Comparison of ENCODE assay signal across 12 cellular contexts in the genomic region with DNA sequence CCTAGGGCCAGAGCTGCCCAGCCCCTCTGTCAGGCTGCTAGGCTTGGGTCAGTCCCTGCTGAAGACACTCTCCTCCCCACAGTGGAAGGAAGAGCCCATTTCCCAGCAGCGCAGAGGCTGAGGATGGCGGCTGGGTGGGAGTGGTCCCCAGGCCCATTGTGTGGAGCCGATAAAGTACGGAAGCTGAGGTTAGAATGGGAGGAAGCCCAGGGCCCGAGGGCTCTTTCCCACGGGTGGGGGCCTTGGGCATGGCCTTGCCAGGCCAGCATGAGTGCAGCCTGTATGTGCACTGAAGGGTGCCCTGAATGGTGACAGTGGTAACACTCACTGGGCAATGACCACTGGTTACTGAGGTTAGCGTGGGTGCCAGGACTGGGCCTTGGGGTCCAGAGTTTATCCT.
A peak's percentile ranks its signal among the peaks of the same experiment; 100 is the strongest.
DNase-seq lines count a peak whose midpoint lies in the region; ATAC-seq and TF ChIP-seq lines count a peak whose summit lies in the region.
"Had no signal": no experiment of that assay in that cellular context is flagged by ENCODE, and none has a peak within 500 bp of the region (broad histone marks: within the 10 kb centered on the region; RNA-seq: fewer than 3 reads in every experiment).

No MANE protein-coding gene starts in this region.

- no peaks in the 10 kb centered on the region for H3K9me3 ChIP-seq in thyroid gland

- TF ChIP-seq CTCF in thyroid gland (IDR thresholded peaks at IDR 0.05) = no peak

- peaks cover 6 to 13% of the 10 kb centered on the region in 2 donors for H3K36me3 ChIP-seq in thyroid gland
- H3K36me3 ChIP-seq: brain microvascular endothelial cell had no signal

- H3K27me3 Mint-ChIP-seq in activated CD4-positive, alpha-beta T cell treated with anti-CD3 and anti-CD28 coated beads, Interleukin-2, amount 10 ng/mL, durations not matched to agents 24 days and 14 days = no peaks in the 10 kb centered on the region

- H3K4me3 Mint-ChIP-seq in activated CD4-positive, alpha-beta T cell treated with anti-CD3 and anti-CD28 coated beads, Interleukin-2, amount 10 ng/mL, durations not matched to agents 24 days and 14 days = peak overlapping the region; percentile 64
- H3K4me3 Mint-ChIP-seq: neural crest cell had no signal

- no peak overlapping the region for H3K4me3 ChIP-seq in thyroid gland (replicated peaks in 1 of 3)

- intact Hi-C loops in activated CD4-positive, alpha-beta T cell treated with anti-CD3 and anti-CD28 coated beads, Interleukin-2, amount 10 ng/mL, durations not matched to agents 24 days and 14 days (cut with micrococcal nuclease) = no loop called here
- intact Hi-C loops in thyroid gland (cut with DNase I) = loop anchor here (2.0 kb wide), 1 partner anchor 143 kb away; no protein-coding TSS in a partner anchor

- H3K27ac ChIP-seq in thyroid gland = peak overlapping the region; percentile 22 to 55 (median 24)
- H3K27ac ChIP-seq: brain microvascular endothelial cell, KMS-11 had no signal

- H3K36me3 Mint-ChIP-seq in activated CD4-positive, alpha-beta T cell treated with anti-CD3 and anti-CD28 coated beads, Interleukin-2, amount 10 ng/mL, durations not matched to agents 24 days and 14 days (ENCODE audit: low read depth) = peaks cover 43% of the 10 kb centered on the region

- 73 to 84% methylated on average over 5 to 7 of the region's 7 CpGs for WGBS in thyroid gland, 2 donors

- no peaks in the 10 kb centered on the region for H3K9me3 Mint-ChIP-seq in activated CD4-positive, alpha-beta T cell treated with anti-CD3 and anti-CD28 coated beads, Interleukin-2, amount 10 ng/mL, durations not matched to agents 24 days and 14 days
- H3K9me3 Mint-ChIP-seq: neural crest cell had no signal

- ATAC-seq in HG03571 (IDR thresholded peaks at IDR 0.05; ENCODE audit: unreplicated experiment) (no peak), HG02588 (IDR thresholded peaks at IDR 0.05; ENCODE audit: unreplicated experiment) (no peak)

- peaks cover 59% of the 10 kb centered on the region for H3K4me1 Mint-ChIP-seq in activated CD4-positive, alpha-beta T cell treated with anti-CD3 and anti-CD28 coated beads, Interleukin-2, amount 10 ng/mL, durations not matched to agents 24 days and 14 days

- peaks cover 21 to 45% of the 10 kb centered on the region in 2 donors for H3K4me1 ChIP-seq in thyroid gland

- no peak for TF ChIP-seq POLR2A in thyroid gland (IDR thresholded peaks at IDR 0.05)

- H3K27ac Mint-ChIP-seq in activated CD4-positive, alpha-beta T cell treated with anti-CD3 and anti-CD28 coated beads, Interleukin-2, amount 10 ng/mL, durations not matched to agents 24 days and 14 days = peak overlapping the region; percentile 76

- no peaks in the 10 kb centered on the region for H3K27me3 ChIP-seq in thyroid gland
- H3K27me3 ChIP-seq: brain microvascular endothelial cell had no signal

- DNase-seq in activated CD4-positive, alpha-beta T cell treated with anti-CD3 and anti-CD28 coated beads, Interleukin-2, amount 10 ng/mL, durations not matched to agents 24 days and 14 days = no peak
- no peak for DNase-seq in activated CD4-positive, alpha-beta T cell treated with anti-CD3 and anti-CD28 coated beads for 4 hours
- DNase-seq in dermis blood vessel endothelial cell = peak; percentile 96
- peak; percentile 89 to 93 for DNase-seq in lung microvascular endothelial cell (ENCODE audit: low read depth in 2 of 2)
- DNase-seq in thyroid gland = no peak
- DNase-seq in DMS153 (lab: John Stamatoyannopoulos, UW) = no peak
- DNase-seq: brain microvascular endothelial cell, DMS 273 treated with DMSO at 0.1 percent for 48 hours had no signal

Comparison
In these comparisons a context has a peak if more than half of its experiments do, and no peak if none do; other contexts are left out.
1. DNase-seq: peak in dermis blood vessel endothelial cell (single experiment) and lung microvascular endothelial cell (2 of 2); none in activated CD4-positive, alpha-beta T cell treated with anti-CD3 and anti-CD28 coated beads, Interleukin-2, amount 10 ng/mL, durations not matched to agents 24 days and 14 days (single experiment), activated CD4-positive, alpha-beta T cell treated with anti-CD3 and anti-CD28 coated beads for 4 hours (0 of 2), thyroid gland (0 of 2) and DMS153 (single experiment).